Comparison of ENCODE assay signal across 10 cellular contexts in genomic region chr15:77066961-77067690, GRCh38. TPM values are rescaled to one million over a fixed set of nuclear protein-coding genes. Genes with fewer than 3 reads are reported as not detected.
DNase-seq lines count a peak whose midpoint lies in the region; ATAC-seq, FAIRE-seq and TF ChIP-seq lines count a peak whose summit lies in the region.
"Had no signal": no experiment of that assay in that cellular context is flagged by ENCODE, and none has a peak within 500 bp of the region (broad histone marks: within the 10 kb centered on the region; RNA-seq: fewer than 3 reads in every experiment).

No MANE protein-coding gene starts in this region.

- H3K27ac Mint-ChIP-seq in endodermal cell = no peak overlapping the region
- H3K27ac Mint-ChIP-seq in effector memory CD8-positive, alpha-beta T cell = no peak overlapping the region

- H3K27ac ChIP-seq in endodermal cell (ENCODE audit: low read depth, low read length) (no peak overlapping the region), psoas muscle (peak overlapping the region; percentile 84)

- H3K27me3 ChIP-seq in endodermal cell (ENCODE audit: control insufficient read depth, insufficient read depth, low read length, poor library complexity, severe bottlenecking) (no peaks in the 10 kb centered on the region), psoas muscle (ENCODE audit: insufficient read depth in 3 of 3, low read length in 2 of 3) (no peaks in the 10 kb centered on the region)

- H3K36me3 Mint-ChIP-seq in endodermal cell (ENCODE audit: low read depth) = peaks cover 7% of the 10 kb centered on the region
- H3K36me3 Mint-ChIP-seq in effector memory CD8-positive, alpha-beta T cell (ENCODE audit: insufficient read depth) = peaks cover 4% of the 10 kb centered on the region

- no peaks in the 10 kb centered on the region for H3K9me3 Mint-ChIP-seq in endodermal cell
- no peaks in the 10 kb centered on the region for H3K9me3 Mint-ChIP-seq in effector memory CD8-positive, alpha-beta T cell

- H3K36me3 ChIP-seq in endodermal cell (ENCODE audit: control insufficient read depth, insufficient read depth, low read length) = peaks cover 18% of the 10 kb centered on the region
- H3K36me3 ChIP-seq in psoas muscle (ENCODE audit: insufficient read depth in 1 of 2, low read depth in 1 of 2) = no peaks in the 10 kb centered on the region

- H3K4me3 ChIP-seq in endodermal cell (ENCODE audit: low read length) (peak overlapping the region; percentile 21), psoas muscle (no peak overlapping the region)

- H3K9ac ChIP-seq in endodermal cell (ENCODE audit: extremely low read depth, low read length, poor library complexity, severe bottlenecking) = no peak overlapping the region

- WGBS in endodermal cell (ENCODE audit: insufficient coverage in 1 of 2, insufficient read length in 1 of 2), 2 experiments = 47 to 86% methylated on average over 2 to 4 of the region's 4 CpGs
- WGBS in psoas muscle, 3 donors = 39 to 63% (median 50%) methylated on average over 4 of the region's 4 CpGs

- H3K9me3 ChIP-seq in endodermal cell (ENCODE audit: control insufficient read depth, low read length) (no peaks in the 10 kb centered on the region), psoas muscle (no peaks in the 10 kb centered on the region)

- peaks cover 2% of the 10 kb centered on the region for H3K4me1 ChIP-seq in endodermal cell (ENCODE audit: control insufficient read depth, insufficient read depth, low read length)
- peaks cover 63% of the 10 kb centered on the region for H3K4me1 ChIP-seq in psoas muscle

- FAIRE-seq in GM19239 (lab: Jason Lieb, UNC) = peak; percentile 56
- FAIRE-seq: keratinocyte, urothelium cell line had no signal

- no peak for DNase-seq in GM19239 (ENCODE audit: insufficient read length, low spot score)
- DNase-seq in NCI-H226 = peak; percentile 35
- DNase-seq in endodermal cell = no peak
- DNase-seq in psoas muscle = no peak
- no peak for DNase-seq in central memory CD4-positive, alpha-beta T cell
- DNase-seq in effector memory CD8-positive, alpha-beta T cell = no peak

- intact Hi-C loops in psoas muscle (cut with DNase I) = no loop called here

- H3K4me3 Mint-ChIP-seq in endodermal cell = no peak overlapping the region
- H3K4me3 Mint-ChIP-seq in effector memory CD8-positive, alpha-beta T cell = no peak overlapping the region

- ATAC-seq in psoas muscle (no peak), GM19328 (IDR thresholded peaks at IDR 0.05; ENCODE audit: unreplicated experiment) (no peak), HG03175 (IDR thresholded peaks at IDR 0.05; ENCODE audit: unreplicated experiment) (no peak)
- no peak for ATAC-seq in effector memory CD8-positive, alpha-beta T cell (replicated peaks)

- H3K4me1 Mint-ChIP-seq in endodermal cell = peaks cover 27% of the 10 kb centered on the region
- peaks cover 12 to 15% of the 10 kb centered on the region in 2 donors for H3K4me1 Mint-ChIP-seq in effector memory CD8-positive, alpha-beta T cell (ENCODE audit: low read depth in 2 of 2)

- no peaks in the 10 kb centered on the region for H3K27me3 Mint-ChIP-seq in endodermal cell (ENCODE audit: insufficient read depth)
- H3K27me3 Mint-ChIP-seq in effector memory CD8-positive, alpha-beta T cell = no peaks in the 10 kb centered on the region

- TF ChIP-seq CTCF in endodermal cell (conservative IDR thresholded peaks at IDR 0.05) (no peak), psoas muscle (IDR thresholded peaks at IDR 0.05) (no peak)

RNA-seq across cellular contexts. Expression of gene TSPAN3, which starts 3.8 kb away (rescaled TPM):
- total RNA-seq in endodermal cell (100 to 1,000 TPM; 188 to 211 TPM), psoas muscle (100 to 1,000 TPM; 179 to 215 (median 207) TPM)
- 230 TPM for polyA plus RNA-seq in endodermal cell (2013, experiment 1 of 2)
- 213 TPM for polyA plus RNA-seq in endodermal cell (2013, experiment 2 of 2)
- 100 to 1,000 TPM; 146 to 330 (median 210) TPM for polyA plus RNA-seq in psoas muscle
